In genomic region chr14:55579724-55580400, GRCh38 we compare ENCODE assay signal across 8 cellular contexts. TPM values are rescaled to one million over a fixed set of nuclear protein-coding genes. Genes with fewer than 3 reads are reported as not detected.
DNase-seq lines count a peak whose midpoint lies in the region; ATAC-seq, FAIRE-seq and TF ChIP-seq lines count a peak whose summit lies in the region.

A gene with protein sequence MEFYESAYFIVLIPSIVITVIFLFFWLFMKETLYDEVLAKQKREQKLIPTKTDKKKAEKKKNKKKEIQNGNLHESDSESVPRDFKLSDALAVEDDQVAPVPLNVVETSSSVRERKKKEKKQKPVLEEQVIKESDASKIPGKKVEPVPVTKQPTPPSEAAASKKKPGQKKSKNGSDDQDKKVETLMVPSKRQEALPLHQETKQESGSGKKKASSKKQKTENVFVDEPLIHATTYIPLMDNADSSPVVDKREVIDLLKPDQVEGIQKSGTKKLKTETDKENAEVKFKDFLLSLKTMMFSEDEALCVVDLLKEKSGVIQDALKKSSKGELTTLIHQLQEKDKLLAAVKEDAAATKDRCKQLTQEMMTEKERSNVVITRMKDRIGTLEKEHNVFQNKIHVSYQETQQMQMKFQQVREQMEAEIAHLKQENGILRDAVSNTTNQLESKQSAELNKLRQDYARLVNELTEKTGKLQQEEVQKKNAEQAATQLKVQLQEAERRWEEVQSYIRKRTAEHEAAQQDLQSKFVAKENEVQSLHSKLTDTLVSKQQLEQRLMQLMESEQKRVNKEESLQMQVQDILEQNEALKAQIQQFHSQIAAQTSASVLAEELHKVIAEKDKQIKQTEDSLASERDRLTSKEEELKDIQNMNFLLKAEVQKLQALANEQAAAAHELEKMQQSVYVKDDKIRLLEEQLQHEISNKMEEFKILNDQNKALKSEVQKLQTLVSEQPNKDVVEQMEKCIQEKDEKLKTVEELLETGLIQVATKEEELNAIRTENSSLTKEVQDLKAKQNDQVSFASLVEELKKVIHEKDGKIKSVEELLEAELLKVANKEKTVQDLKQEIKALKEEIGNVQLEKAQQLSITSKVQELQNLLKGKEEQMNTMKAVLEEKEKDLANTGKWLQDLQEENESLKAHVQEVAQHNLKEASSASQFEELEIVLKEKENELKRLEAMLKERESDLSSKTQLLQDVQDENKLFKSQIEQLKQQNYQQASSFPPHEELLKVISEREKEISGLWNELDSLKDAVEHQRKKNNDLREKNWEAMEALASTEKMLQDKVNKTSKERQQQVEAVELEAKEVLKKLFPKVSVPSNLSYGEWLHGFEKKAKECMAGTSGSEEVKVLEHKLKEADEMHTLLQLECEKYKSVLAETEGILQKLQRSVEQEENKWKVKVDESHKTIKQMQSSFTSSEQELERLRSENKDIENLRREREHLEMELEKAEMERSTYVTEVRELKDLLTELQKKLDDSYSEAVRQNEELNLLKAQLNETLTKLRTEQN (N-terminal part only) (plus strand): TSS chr14:55580207. CDS start chr14:55612049, 31,842 bp downstream.

- peak; percentile 77 for ATAC-seq in GM19372 (IDR thresholded peaks at IDR 0.05; ENCODE audit: low read depth, unreplicated experiment)
- peak; percentile 86 for ATAC-seq in HG03521 (IDR thresholded peaks at IDR 0.05; ENCODE audit: unreplicated experiment)

- TF ChIP-seq EP300 in H1 (IDR thresholded peaks at IDR 0.05; ENCODE audit: borderline replicate concordance in 1 of 2, low read depth in 2 of 2, low read length in 2 of 2) = no peak

- H3K36me3 ChIP-seq in H1 (ENCODE audit: control insufficient read depth in 2 of 4, insufficient read depth in 4 of 4, low read length in 3 of 4) (peaks cover 0 to 3% (median 0%) of the 10 kb centered on the region in 4 experiments; a peak in 2 of 8 replicates), mesendoderm (ENCODE audit: control insufficient read depth, insufficient read depth, low read length) (no peaks in the 10 kb centered on the region)

- H4K8ac ChIP-seq in H1 (ENCODE audit: extremely low read depth, insufficient read depth, low read length) (peak within 1 kb of the TSS; percentile 87), mesendoderm (ENCODE audit: low read depth, low read length) (peak within 1 kb of the TSS; percentile 89)

- H3K36me3 Mint-ChIP-seq in CD14-positive monocyte = no peaks in the 10 kb centered on the region

- H3K27me3 Mint-ChIP-seq in CD14-positive monocyte (ENCODE audit: low read depth in 3 of 3) = peaks cover 0 to 2% (median 2%) of the 10 kb centered on the region in 3 donors

- H3K79me2 ChIP-seq in H1 (ENCODE audit: control insufficient read depth in 1 of 2, insufficient read depth in 2 of 2, low read length in 2 of 2) = peaks cover 17 to 46% of the 10 kb centered on the region in 2 experiments
- peaks cover 36% of the 10 kb centered on the region for H3K79me2 ChIP-seq in mesendoderm (ENCODE audit: control insufficient read depth, insufficient read depth, low read length)

- peak within 1 kb of the TSS; percentile 81 to 90 (median 86) for H3K9ac ChIP-seq in H1 (replicated peaks in 1 of 4; ENCODE audit: extremely low read depth in 1 of 4, low read depth in 3 of 4, low read length in 3 of 4)
- H3K9ac ChIP-seq in mesendoderm (ENCODE audit: low read length) = peak within 1 kb of the TSS; percentile 96

- H3K9me3 ChIP-seq in H1 (ENCODE audit: insufficient read depth in 2 of 2, low read depth in 1 of 2, low read length in 1 of 2) = no peaks in the 10 kb centered on the region

- peak within 1 kb of the TSS; percentile 51 for H3K18ac ChIP-seq in H1 (ENCODE audit: extremely low read depth, low read length)
- peak within 1 kb of the TSS; percentile 99 for H3K18ac ChIP-seq in mesendoderm (ENCODE audit: low read length)

- no peak within 1 kb of the TSS for H2BK20ac ChIP-seq in H1 (ENCODE audit: low read length)

- 1% methylated on average over 50 of the region's 83 CpGs; no CpG with 5 or more reads in 1 of the 2 experiments for WGBS in H1 (ENCODE audit: extremely low coverage in 1 of 2, insufficient coverage in 1 of 2, insufficient read length in 1 of 2, insufficient replicate concordance in 2 of 2, low coverage in 1 of 2, low lambda C conversion rate in 2 of 2, missing lambda C conversion rate in 1 of 2), 2 experiments
- WGBS in mesendoderm (ENCODE audit: extremely low coverage, insufficient coverage, low lambda C conversion rate) = no CpG with 5 or more reads among the region's 83 CpGs

- peak within 1 kb of the TSS; percentile 82 for H3K27ac ChIP-seq in H1 (ENCODE audit: low read depth, low read length)
- peak within 1 kb of the TSS; percentile 99 for H3K27ac ChIP-seq in mesendoderm (ENCODE audit: low read depth, low read length)

- peak within 1 kb of the TSS; percentile 64 to 88 (median 83) for H3K27ac Mint-ChIP-seq in CD14-positive monocyte

- DNase-seq in CD14-positive monocyte (ENCODE audit: low spot score) (peak; percentile 52), NOMO-1 (lab: John Stamatoyannopoulos, UW; ENCODE audit: unreplicated experiment in 2 of 2) (peak; percentile 68 to 83), H1 (ENCODE audit: low read depth in 1 of 2, low spot score in 2 of 2) (peak in 1 of 2 experiments; percentile 79), mesendoderm (peak; percentile 87)
- peak; percentile 64 to 66 for DNase-seq in activated CD8-positive, alpha-beta memory T cell treated with anti-CD3 and anti-CD28 coated beads for 4 hours (ENCODE audit: low read depth in 2 of 2)
- DNase-seq in stimulated activated CD8-positive, alpha-beta memory T cell treated with anti-CD3 and anti-CD28 coated beads, Interleukin-15, amount 100 ng/mL, for 1 hour (ENCODE audit: low read depth) = peak; percentile 47

- H3K4me3 ChIP-seq in H1 (ENCODE audit: extremely low read depth in 1 of 4, insufficient read depth in 2 of 4, low read depth in 3 of 4, low read length in 4 of 4) = peak within 1 kb of the TSS; percentile 74 to 93 (median 86)
- peak within 1 kb of the TSS; percentile 93 for H3K4me3 ChIP-seq in mesendoderm (ENCODE audit: low read length)

- no peak within 1 kb of the TSS for H3K14ac ChIP-seq in H1 (ENCODE audit: insufficient read length)

- peaks cover 15 to 19% of the 10 kb centered on the region in 2 experiments for H4K20me1 ChIP-seq in H1 (replicated peaks in 1 of 2; ENCODE audit: control insufficient read depth in 1 of 2, insufficient read depth in 2 of 2, low read length in 2 of 2)

- H3K4me1 Mint-ChIP-seq in CD14-positive monocyte = peaks cover 29% of the 10 kb centered on the region

- peak within 1 kb of the TSS; percentile 64; the same call in 1 of the 2 replicates for H2BK12ac ChIP-seq in H1 (ENCODE audit: low read depth, low read length)

- H4K5ac ChIP-seq in H1 (ENCODE audit: insufficient read length, low read depth, low read length) = peak within 1 kb of the TSS; percentile 92
- no peak within 1 kb of the TSS for H4K5ac ChIP-seq in mesendoderm (ENCODE audit: low read length)

- H3K23ac ChIP-seq in H1 (ENCODE audit: insufficient read length) = no peak within 1 kb of the TSS
- peak within 1 kb of the TSS; percentile 92 for H3K23ac ChIP-seq in mesendoderm (ENCODE audit: low read length)

- peak within 1 kb of the TSS; percentile 80 to 92 for H3K4me2 ChIP-seq in H1 (ENCODE audit: insufficient read depth in 1 of 2, low read depth in 2 of 2, low read length in 2 of 2)
- peak within 1 kb of the TSS; percentile 66 for H3K4me2 ChIP-seq in mesendoderm (ENCODE audit: low read length)

- H2BK120ac ChIP-seq in H1 (replicated peaks; ENCODE audit: low read depth, low read length) (no peak within 1 kb of the TSS), mesendoderm (ENCODE audit: low read depth, low read length) (peak within 1 kb of the TSS; percentile 78)

- TF ChIP-seq CTCF in CD14-positive monocyte (IDR thresholded peaks at IDR 0.05) (no peak), H1 (IDR thresholded peaks at IDR 0.05; ENCODE audit: control extremely low read depth in 1 of 3, insufficient read depth in 1 of 3, low read depth in 1 of 3, low read length in 3 of 3) (no peak)

- H3K9me3 Mint-ChIP-seq in CD14-positive monocyte = no peaks in the 10 kb centered on the region

- peaks cover 5% of the 10 kb centered on the region for H3K79me1 ChIP-seq in H1 (ENCODE audit: low read depth, low read length)
- peaks cover 4% of the 10 kb centered on the region for H3K79me1 ChIP-seq in mesendoderm (ENCODE audit: low read length)

- POLR2A ChIA-PET in H1 (lab: Charles Lee; ENCODE audit: partially characterized antibody) = interaction anchor here (1.0 to 1.5 kb wide), 4 partner anchors 8 to 83 kb away, joined by 3 to 4 read pairs (median 3); no protein-coding TSS in a partner anchor

- peaks cover 2 to 13% (median 4%) of the 10 kb centered on the region in 4 experiments; a peak in 4 of 7 replicates for H3K4me1 ChIP-seq in H1 (replicated peaks in 1 of 4; ENCODE audit: control insufficient read depth in 3 of 4, insufficient read depth in 4 of 4, low read length in 3 of 4)
- H3K4me1 ChIP-seq in mesendoderm (ENCODE audit: control insufficient read depth, low read depth, low read length) = peaks cover 12% of the 10 kb centered on the region

- peak within 1 kb of the TSS; percentile 74 for H3K56ac ChIP-seq in H1 (replicated peaks; ENCODE audit: insufficient read length, low read depth, low read length)
- H3K56ac ChIP-seq in mesendoderm (ENCODE audit: low read length) = peak within 1 kb of the TSS; percentile 96

- TF ChIP-seq POLR2A in H1 (IDR thresholded peaks at IDR 0.05; ENCODE audit: control extremely low read depth in 1 of 2, low read depth in 2 of 2, low read length in 2 of 2) = peak in 1 of 2 experiments; percentile 70; a peak in 2 of 3 replicates

- no peak for FAIRE-seq in H1 (lab: Jason Lieb, UNC)

- intact Hi-C loops in CD14-positive monocyte (cut with micrococcal nuclease) = loop anchor here in 1 of 2 donors (10.0 kb wide), 1 partner anchor 135 kb away; the partner anchor contains the start of gene TBPL2

- H3K4ac ChIP-seq in H1 (replicated peaks; ENCODE audit: insufficient read length, low read depth, low read length) (no peak within 1 kb of the TSS), mesendoderm (ENCODE audit: low read depth, low read length) (peak within 1 kb of the TSS; percentile 99)

- H3K23me2 ChIP-seq in H1 (ENCODE audit: low read depth, low read length) = peaks cover 6% of the 10 kb centered on the region

- no peak within 1 kb of the TSS for H2BK15ac ChIP-seq in H1 (ENCODE audit: low read length)
- H2BK15ac ChIP-seq in mesendoderm (replicated peaks; ENCODE audit: low read depth) = no peak within 1 kb of the TSS

- H2AK5ac ChIP-seq in H1 (ENCODE audit: low read depth, low read length) = no peak within 1 kb of the TSS
- peak within 1 kb of the TSS; percentile 63 for H2AK5ac ChIP-seq in mesendoderm (ENCODE audit: low read length)

- peak within 1 kb of the TSS; percentile 36 for H4K91ac ChIP-seq in H1 (replicated peaks; ENCODE audit: insufficient read length, low read length)

- H2AFZ ChIP-seq in H1 (ENCODE audit: low read length) = peak within 1 kb of the TSS; percentile 23; the same call in 1 of the 2 replicates

- H2BK5ac ChIP-seq in H1 (ENCODE audit: low read depth, low read length) (0 out of 2 replicates have a peak within 1 kb of the TSS, but pooled peaks have one; percentile 53), mesendoderm (ENCODE audit: low read length) (peak within 1 kb of the TSS; percentile 89)

- peak within 1 kb of the TSS; percentile 90 to 95 for H3K4me3 Mint-ChIP-seq in CD14-positive monocyte

- CTCF ChIA-PET in H1 (lab: Charles Lee; ENCODE audit: partially characterized antibody) = interaction anchor here (1.1 kb wide), 1 partner anchor 48 kb away, joined by 3 read pairs; no protein-coding TSS in a partner anchor

- no peak for TF ChIP-seq RAD21 in H1 (IDR thresholded peaks at IDR 0.05 in 1 of 2, conservative IDR thresholded peaks at IDR 0.05 in 1 of 2; ENCODE audit: low read depth in 2 of 2, low read length in 2 of 2)

- H3K27me3 ChIP-seq in H1 (replicated peaks in 1 of 4; ENCODE audit: control insufficient read depth in 3 of 4, extremely low read depth in 1 of 4, insufficient read depth in 3 of 4, low read length in 3 of 4) (no peaks in the 10 kb centered on the region), mesendoderm (ENCODE audit: insufficient read depth, low read length, poor library complexity) (no peaks in the 10 kb centered on the region)

RNA-seq across cellular contexts. Expression of the gene that starts here (rescaled TPM):
- polyA plus RNA-seq in CD14-positive monocyte (10 to 100 TPM in 1 of 2 donors, 1 to 10 TPM in 1; 4.6 to 17.9 TPM), H1 (2011; rRNA removed) (9.6 and 15.4 TPM in 2 replicates)
- total RNA-seq in H1 (2021; fragmentation: NEBNext Ultra II Directional; extraction: Animal tissue kit (Norgen Biotek cat#: 25700)) = 144 and 151 TPM in 2 replicates
- polyA plus RNA-seq in H1 (2011; cell fraction: cytosol; rRNA removed) = 35.8 TPM
- 22.7 TPM for polyA plus RNA-seq in H1 (2011; cell fraction: nucleus; rRNA removed)
- polyA plus RNA-seq in H1 (2012, experiment 1 of 2) = 46.0 to 92.4 TPM (median 57.9 TPM) in 4 replicates
- polyA plus RNA-seq in H1 (2012, experiment 2 of 2) = 6.3 TPM
- 200 TPM for polyA plus RNA-seq in H1 (2013, experiment 1 of 2)
- 177 TPM for polyA plus RNA-seq in H1 (2013, experiment 2 of 2)
- polyA minus RNA-seq in H1 (2011; rRNA and poly(A)+ RNA removed) = 16.2 and 26.8 TPM in 2 replicates
- 32.0 TPM for polyA minus RNA-seq in H1 (2011; cell fraction: cytosol; rRNA and poly(A)+ RNA removed)
- polyA minus RNA-seq in H1 (2011; cell fraction: nucleus; rRNA and poly(A)+ RNA removed) = 131 TPM
- polyA plus RNA-seq in mesendoderm (2013, experiment 1 of 2) = 177 TPM
- 176 TPM for polyA plus RNA-seq in mesendoderm (2013, experiment 2 of 2)
